Comparison of ENCODE assay signal across 1 cellular context in the genomic region with DNA sequence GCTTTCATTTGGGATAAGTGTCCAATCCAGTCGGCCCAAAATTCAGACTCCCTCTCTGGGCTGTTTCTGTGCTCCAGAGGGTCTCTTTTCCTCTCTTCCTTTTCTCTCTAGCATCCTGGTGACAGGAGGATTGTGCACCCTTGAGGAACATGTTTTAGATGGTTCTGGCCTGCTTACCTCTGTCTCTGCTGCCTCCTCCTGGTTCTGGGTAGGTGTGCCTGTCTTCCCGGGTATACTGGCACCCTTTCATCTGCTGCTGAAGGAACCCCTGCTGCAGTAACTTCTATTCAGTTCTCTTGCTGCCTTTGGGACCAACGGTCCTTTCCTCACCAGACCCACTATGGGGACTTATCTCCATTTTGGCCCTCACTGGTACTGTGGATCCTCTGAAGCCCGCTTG.
TF ChIP-seq lines count a peak whose summit lies in the region.

No MANE protein-coding gene starts in this region.

TF ChIP-seq in HepG2, 621 proteins besides CTCF, POLR2A, EP300 and RAD21 (continued from another document):
- TF ChIP-seq STAG1 (CRISPR knock-in tag; IDR thresholded peaks at IDR 0.05) (peak; percentile 34), NFRKB (IDR thresholded peaks at IDR 0.05) (no peak), ZBTB7B (CRISPR knock-in tag; IDR thresholded peaks at IDR 0.05) (no peak)
